Comparison of ENCODE assay signal across 15 cellular contexts in the genomic region with DNA sequence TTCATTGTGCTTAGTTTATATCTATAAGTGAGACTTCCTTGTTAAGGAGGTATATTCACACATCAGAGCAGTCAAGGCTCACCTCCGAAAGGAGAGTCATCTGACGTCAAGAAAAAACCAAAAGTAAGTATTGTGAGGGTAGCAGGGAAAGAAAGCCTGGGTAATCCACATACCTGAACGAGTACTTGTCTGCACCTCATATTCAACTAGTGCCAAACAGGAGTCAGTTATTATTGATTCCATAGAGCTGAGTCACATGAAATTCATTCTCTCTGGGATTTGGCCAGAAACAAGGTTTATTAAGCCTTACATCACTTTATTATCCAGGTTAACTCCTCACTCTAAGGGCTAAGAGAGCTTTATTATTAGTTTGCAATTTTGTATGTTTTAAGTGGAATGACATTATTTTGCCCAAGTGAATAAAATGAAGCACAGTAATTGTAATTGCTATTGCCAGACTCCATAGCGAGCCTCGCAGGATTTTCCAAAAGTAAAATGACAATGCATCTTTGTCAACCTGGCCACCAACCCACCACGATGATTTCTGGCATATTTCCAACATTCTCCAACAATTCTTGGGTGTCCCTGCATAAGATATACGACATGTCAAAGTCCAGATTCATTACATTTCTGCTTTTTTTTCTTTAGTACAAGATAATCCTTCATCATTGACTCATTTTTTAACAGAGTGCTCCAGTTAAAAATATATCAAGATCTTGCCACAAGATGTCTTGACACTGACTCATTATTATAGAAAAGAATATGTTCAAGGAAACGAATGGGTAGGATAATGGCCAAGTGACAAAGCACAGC.
DNase-seq lines count a peak whose midpoint lies in the region; ATAC-seq and TF ChIP-seq lines count a peak whose summit lies in the region.
"Had no signal": no experiment of that assay in that cellular context is flagged by ENCODE, and none has a peak within 500 bp of the region (broad histone marks: within the 10 kb centered on the region; RNA-seq: fewer than 3 reads in every experiment).

No MANE protein-coding gene starts in this region.

- TF ChIP-seq CTCF in AG04450 (IDR thresholded peaks at IDR 0.05; ENCODE audit: low read depth, low read length) (no peak), astrocyte of the cerebellum (IDR thresholded peaks at IDR 0.05; ENCODE audit: low read depth, low read length, missing control alignments) (no peak)

- no peak for ATAC-seq in GM21528 (IDR thresholded peaks at IDR 0.05; ENCODE audit: low FRiP score, unreplicated experiment)
- ATAC-seq: activated CD4-positive, CD25-positive, alpha-beta regulatory T cell treated with anti-CD3 and anti-CD28 coated beads, Interleukin-2, amount 50 U/mL, for 24 hours had no signal

- POLR2A ChIA-PET in AG04450 (lab: Yijun Ruan, JAX) = no interaction called here

- DNase-seq in AG04450 (ENCODE audit: low read depth, low spot score) (peak; percentile 29), HPDE6-E6E7 (ENCODE audit: extremely low spot score) (peak; percentile 80), astrocyte of the cerebellum (ENCODE audit: low read depth) (peak; percentile 76), iPS-NIHi11 (ENCODE audit: low spot score) (peak; percentile 8), RKO (ENCODE audit: low spot score) (no peak), cerebellar cortex (ENCODE audit: low spot score) (no peak), iPS-NIHi7 (ENCODE audit: extremely low spot score) (no peak)
- DNase-seq: activated T-cell treated with anti-CD3 and anti-CD28 coated beads, Interleukin-2, amount 50 U/mL, for 48 hours; effector CD8-positive, alpha-beta T cell; hypothalamus; KBM-7; NCI-H187 treated with DMSO at 0.1 percent for 48 hours had no signal

- no peaks in the 10 kb centered on the region for H3K9me3 ChIP-seq in AG04450 (ENCODE audit: control insufficient read depth, insufficient read depth, low read length)
- H3K9me3 ChIP-seq: BLaER1 had no signal

- H3K27me3 ChIP-seq in AG04450 (ENCODE audit: control insufficient read depth, insufficient read depth, low read length) = no peaks in the 10 kb centered on the region
- H3K27me3 ChIP-seq: BLaER1 had no signal

- H3K4me3 ChIP-seq in AG04450 (ENCODE audit: low read depth, low read length) = no peak overlapping the region
- no peak overlapping the region for H3K4me3 ChIP-seq in astrocyte of the cerebellum (ENCODE audit: low read depth, low read length)
- H3K4me3 ChIP-seq: BLaER1 had no signal

- H3K27ac ChIP-seq in AG04450 (ENCODE audit: low read depth, low read length) = no peak overlapping the region
- H3K27ac ChIP-seq: BLaER1 had no signal

- CTCF ChIA-PET in AG04450 (lab: Charles Lee) = interaction anchor here (0.6 kb wide), 1 partner anchor 27 kb away, joined by 3 read pairs; no protein-coding TSS in a partner anchor

- in situ Hi-C loops in astrocyte of the cerebellum (cut with HindIII; ENCODE audit: low sequenced_read_pairs) = no loop called here

Comparison
In these comparisons a context has a peak if more than half of its experiments do, and no peak if none do; other contexts are left out.
1. DNase-seq: peak in AG04450 (single experiment), HPDE6-E6E7 (single experiment), astrocyte of the cerebellum (single experiment) and iPS-NIHi11 (single experiment); none in RKO (single experiment), cerebellar cortex (single experiment) and iPS-NIHi7 (single experiment).